20 cellular contexts compared by ENCODE assay signal in the genomic region with DNA sequence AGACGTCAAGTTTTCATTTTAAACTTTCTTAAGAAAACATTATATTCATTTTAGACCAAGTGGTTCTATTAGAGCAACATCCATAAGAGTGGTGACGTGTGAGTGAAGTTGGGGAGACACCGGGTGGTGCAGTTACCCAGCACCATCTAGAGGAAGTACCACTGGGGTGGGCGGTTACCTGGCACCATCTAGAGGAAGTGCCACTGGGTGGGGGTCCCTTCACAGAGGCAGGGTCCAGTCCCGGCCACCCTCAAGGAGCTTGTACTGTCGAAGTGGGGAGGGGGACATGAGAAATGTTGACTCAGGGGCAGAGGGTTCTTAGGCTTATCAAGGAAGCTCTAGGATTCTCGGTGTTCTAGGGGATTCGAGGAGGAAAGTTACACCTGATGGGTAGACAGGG. TPM values are rescaled to one million over a fixed set of nuclear protein-coding genes. Genes with fewer than 3 reads are reported as not detected.
DNase-seq lines count a peak whose midpoint lies in the region; FAIRE-seq and TF ChIP-seq lines count a peak whose summit lies in the region.
"Had no signal": no experiment of that assay in that cellular context is flagged by ENCODE, and none has a peak within 500 bp of the region (broad histone marks: within the 10 kb centered on the region; RNA-seq: fewer than 3 reads in every experiment).

No MANE protein-coding gene starts in this region.

- no peaks in the 10 kb centered on the region for H3K79me2 ChIP-seq in mammary epithelial cell (ENCODE audit: insufficient read depth, low read length)

- BruUV-seq in mammary epithelial cell (replicated peaks; lab: Mats Ljungman, UMichigan): no TSS peak

- peak; percentile 62 for FAIRE-seq in HTR-8/SVneo (lab: Jason Lieb, UNC)
- FAIRE-seq: A549, D721Med, G401.6, GM12891, H1 had no signal

- H3K9ac ChIP-seq in mammary epithelial cell (ENCODE audit: insufficient read depth, low read length): no peak overlapping the region

- no peaks in the 10 kb centered on the region for H4K20me1 ChIP-seq in mammary epithelial cell (ENCODE audit: insufficient read depth, low read length)

- H3K36me3 ChIP-seq in spleen (no peaks in the 10 kb centered on the region), mammary epithelial cell (ENCODE audit: insufficient read depth, low read length) (no peaks in the 10 kb centered on the region)
- H3K36me3 ChIP-seq: BE2C, HAP-1 had no signal

- DNase-seq in HTR-8/SVneo (ENCODE audit: insufficient read length, low spot score): no peak
- DNase-seq in substantia nigra (lab: John Stamatoyannopoulos, UW): no peak
- DNase-seq in spleen: no peak
- DNase-seq in mammary epithelial cell: no peak
- DNase-seq in NK-92 treated with Interleukin-12 subunit alpha and Interleukin-12 subunit beta, amount 100 ng/mL, for 24 hours (lab: John Stamatoyannopoulos, UW): no peak
- DNase-seq: BE2C, COR-L47, DMS153, DMS79 treated with DMSO at 0.1 percent for 48 hours, EL had no signal

- H3K27ac ChIP-seq in angular gyrus (ENCODE audit: low read depth, low read length): peak overlapping the region; percentile 86
- peak overlapping the region; percentile 74 for H3K27ac ChIP-seq in layer of hippocampus (ENCODE audit: low read depth, low read length)
- peak overlapping the region; percentile 95 for H3K27ac ChIP-seq in substantia nigra (ENCODE audit: low read depth, low read length, poor library complexity, severe bottlenecking)
- H3K27ac ChIP-seq in spleen: no peak overlapping the region
- no peak overlapping the region for H3K27ac ChIP-seq in mammary epithelial cell (ENCODE audit: insufficient read depth, low read depth, low read length)
- H3K27ac ChIP-seq: A549 had no signal

- H2AFZ ChIP-seq in mammary epithelial cell (ENCODE audit: low read depth, low read length): no peak overlapping the region

- intact Hi-C loops in spleen (cut with DNase I; ENCODE audit: low total_unique reads): no loop called here
- intact Hi-C loops in mammary epithelial cell (cut with micrococcal nuclease): no loop called here

- H3K27me3 ChIP-seq in layer of hippocampus (ENCODE audit: control insufficient read depth, insufficient read depth, low read length) (no peaks in the 10 kb centered on the region), spleen (replicated peaks in 1 of 7) (peaks cover 0 to 26% (median 0%) of the 10 kb centered on the region in 7 donors), mammary epithelial cell (ENCODE audit: insufficient read depth, low read length) (peaks cover 1% of the 10 kb centered on the region)

- H3K4me3 ChIP-seq in spleen (no peak overlapping the region), mammary epithelial cell (replicated peaks in 1 of 3; ENCODE audit: insufficient read depth in 1 of 3, low read depth in 2 of 3, low read length in 3 of 3) (no peak overlapping the region)
- H3K4me3 ChIP-seq: A549, HAP-1 had no signal

- H3K9me3 ChIP-seq in spleen: no peaks in the 10 kb centered on the region
- H3K9me3 ChIP-seq in mammary epithelial cell (replicated peaks; ENCODE audit: insufficient read depth, low read length): no peaks in the 10 kb centered on the region
- H3K9me3 ChIP-seq: A549, BE2C, HAP-1 had no signal

- 50 to 73% (median 57%) methylated on average over 8 of the region's 8 CpGs for WGBS in spleen, 5 donors
- 50% methylated on average over 8 of the region's 8 CpGs for WGBS in mammary epithelial cell (ENCODE audit: low coverage, missing lambda C conversion rate)

- in situ Hi-C loops in mammary epithelial cell (cut with MboI; ENCODE audit: low sequenced_read_pairs in 2 of 2): no loop called here

- no peak overlapping the region for H3K4me2 ChIP-seq in mammary epithelial cell (ENCODE audit: insufficient read depth, low read depth, low read length)
- H3K4me2 ChIP-seq: A549 had no signal

- CTCF ChIA-PET in mammary epithelial cell (lab: Charles Lee; ENCODE audit: low non-redundant PET): no interaction called here

- TF ChIP-seq CTCF in spleen (IDR thresholded peaks at IDR 0.05 in 8 of 11, conservative IDR thresholded peaks at IDR 0.05 in 3 of 11) (no peak), mammary epithelial cell (conservative IDR thresholded peaks at IDR 0.05 in 1 of 2, IDR thresholded peaks at IDR 0.05 in 1 of 2; ENCODE audit: extremely low read depth in 1 of 2, insufficient read depth in 1 of 2, low read depth in 1 of 2, low read length in 2 of 2) (no peak)

- no peaks in the 10 kb centered on the region for H3K4me1 ChIP-seq in spleen
- no peaks in the 10 kb centered on the region for H3K4me1 ChIP-seq in mammary epithelial cell (ENCODE audit: insufficient read depth, low read length)
- H3K4me1 ChIP-seq: A549, BE2C, HAP-1 had no signal

- dilution Hi-C loops in mammary epithelial cell (cut with HindIII; ENCODE audit: low sequenced_read_pairs): no loop called here

- TF ChIP-seq POLR2A in spleen (IDR thresholded peaks at IDR 0.05): no peak

RNA-seq across cellular contexts. Expression of gene PHACTR3, which starts 26.2 kb away (rescaled TPM):
- total RNA-seq in spleen: 10 to 100 TPM in 4 of 7 donors, 1 to 10 TPM in 3; 7.3 to 15.0 (median 10.1) TPM
- polyA plus RNA-seq in spleen: 1 to 10 TPM; 1.4 to 2.6 (median 1.4) TPM
- 10 to 100 TPM in 1 of 2 donors, not detected in 1; 11.1 TPM for total RNA-seq in mammary epithelial cell
- polyA plus RNA-seq in mammary epithelial cell: 11.3 TPM
- not detected for polyA minus RNA-seq in mammary epithelial cell
- total RNA-seq: CD8-positive, alpha-beta T cell had no signal
- polyA plus RNA-seq: A549, AG04450 had no signal

Comparison
In these comparisons a context has a peak if more than half of its experiments do, and no peak if none do; other contexts are left out.
1. H3K27ac ChIP-seq: peak in angular gyrus (single experiment), layer of hippocampus (single experiment) and substantia nigra (single experiment); none in spleen (0 of 8) and mammary epithelial cell (single experiment).